Comparison of ENCODE assay signal across 21 cellular contexts in the genomic region with DNA sequence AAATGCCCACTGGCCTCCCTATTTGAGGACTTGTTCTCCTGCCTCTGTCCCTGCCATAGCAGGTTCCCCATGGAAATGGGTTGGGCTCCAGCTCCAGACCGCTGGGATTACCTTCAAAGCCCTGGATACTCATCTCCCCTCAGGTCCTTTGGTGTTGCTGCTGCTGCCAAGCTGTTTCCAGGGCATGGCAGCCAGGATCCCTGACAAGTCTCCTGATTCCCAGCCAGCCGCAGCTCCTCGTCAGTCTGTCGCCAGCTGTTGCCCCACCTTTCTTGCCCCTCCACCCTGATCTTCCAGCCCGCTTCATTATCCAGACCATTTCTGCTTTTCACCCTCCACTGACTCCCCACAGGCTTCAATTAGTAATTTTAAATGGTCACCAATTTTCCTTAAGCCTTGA.
"Had no signal": no experiment of that assay in that cellular context is flagged by ENCODE, and none has a peak within 500 bp of the region (broad histone marks: within the 10 kb centered on the region; RNA-seq: fewer than 3 reads in every experiment).

No MANE protein-coding gene starts in this region.

- H3K36me3 ChIP-seq: heart left ventricle, lower lobe of right lung, ovary had no signal

- H3K27me3 ChIP-seq: heart left ventricle, ovary had no signal

- ATAC-seq: esophagus mucosa, heart left ventricle, left lobe of liver, lower lobe of right lung, natural killer cell, right cardiac atrium had no signal

- FAIRE-seq: frontal cortex, small intestine, urothelium cell line had no signal

- H3K4me3 ChIP-seq: dorsolateral prefrontal cortex, heart left ventricle, lower lobe of right lung, ovary had no signal

- H3K9me3 Mint-ChIP-seq: memory B cell, mesothelial cell of epicardium, natural killer cell, neural crest cell, type B pancreatic cell had no signal

- H3K4me1 ChIP-seq: lower lobe of right lung had no signal

- H3K9me3 ChIP-seq: heart left ventricle, lower lobe of right lung, ovary had no signal

- H3K27ac ChIP-seq: dorsolateral prefrontal cortex, lower lobe of right lung, ovary had no signal

- DNase-seq: cortex of kidney; dorsolateral prefrontal cortex; effector CD8-positive, alpha-beta T cell; hippocampal formation; lower lobe of right lung; natural killer cell; nucleus accumbens; ovary; small intestine; stimulated activated CD4-positive, alpha-beta T cell treated with anti-CD3 and anti-CD28 coated beads, Interleukin-12 subunit alpha, Interleukin-12 subunit beta, amount 100 ng/mL, for 4 hours; stimulated activated naive CD4-positive, alpha-beta T cell treated with Interleukin-2 at 50 U/mL for 16 hours had no signal

- H3K27ac Mint-ChIP-seq: memory B cell, mesothelial cell of epicardium, natural killer cell, type B pancreatic cell had no signal

- H3K36me3 Mint-ChIP-seq: memory B cell, mesothelial cell of epicardium, natural killer cell, type B pancreatic cell had no signal

- H3K4me1 Mint-ChIP-seq: mesothelial cell of epicardium, natural killer cell, neural crest cell had no signal

- H3K4me3 Mint-ChIP-seq: memory B cell, mesothelial cell of epicardium, natural killer cell, neural crest cell, type B pancreatic cell had no signal
